In the genomic region with DNA sequence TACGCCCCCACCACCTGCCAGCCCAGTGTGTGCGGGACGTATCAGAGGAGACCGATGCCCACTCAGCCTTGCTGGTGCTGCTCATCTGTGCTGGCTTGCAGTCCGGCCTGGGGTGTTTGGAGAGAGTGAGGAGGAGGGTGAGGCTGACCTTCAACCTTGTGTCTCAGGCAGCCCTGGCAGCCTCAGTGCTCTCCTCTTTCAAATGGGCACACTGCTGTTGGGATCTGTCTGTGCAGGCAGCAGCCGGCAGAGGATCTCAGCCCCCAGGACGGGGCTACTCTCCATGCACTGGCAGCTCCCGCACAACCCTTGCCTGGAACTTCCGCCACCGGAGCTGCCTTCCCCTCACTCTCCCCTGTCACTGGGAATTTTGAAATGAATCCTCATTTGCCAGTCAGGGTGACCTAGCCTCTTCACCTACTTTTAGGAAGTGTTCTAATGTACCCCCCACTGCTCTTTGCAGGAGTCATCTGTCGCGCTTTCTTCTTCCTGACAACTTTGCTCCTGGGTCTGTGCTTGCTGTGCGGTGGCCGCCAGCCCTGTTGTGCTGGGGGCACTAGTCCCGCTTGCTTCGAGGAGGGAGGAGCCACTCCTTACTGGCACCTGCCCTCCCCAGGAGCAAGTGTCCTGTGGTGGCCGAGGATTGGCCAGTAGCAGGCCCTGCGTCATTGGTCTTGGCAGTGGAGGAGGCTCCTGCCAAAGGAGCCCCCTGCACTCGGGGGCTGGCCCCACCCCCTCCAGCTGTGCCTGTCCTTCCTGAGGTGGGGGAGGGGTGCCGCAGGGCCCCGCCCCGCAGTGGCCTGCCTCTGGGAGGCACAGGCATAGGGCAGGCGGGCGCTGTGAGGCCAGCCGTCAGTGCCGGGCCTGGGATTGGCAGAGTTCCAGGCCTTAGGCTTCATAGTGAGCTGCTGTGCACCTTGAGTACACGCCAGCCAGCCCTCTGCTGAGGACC, we compare ENCODE assay signal across 8 cellular contexts. TPM values are rescaled to one million over a fixed set of nuclear protein-coding genes. Genes with fewer than 3 reads are reported as not detected.
DNase-seq lines count a peak whose midpoint lies in the region; ATAC-seq and TF ChIP-seq lines count a peak whose summit lies in the region.

No MANE protein-coding gene starts in this region.

- dilution Hi-C loops in mammary epithelial cell (cut with HindIII; ENCODE audit: low sequenced_read_pairs) = no loop called here

- H3K27ac Mint-ChIP-seq in Calu3 (ENCODE audit: unreplicated experiment) = no peak overlapping the region
- peak overlapping the region; percentile 96 for H3K27ac Mint-ChIP-seq in stimulated activated effector memory CD8-positive, alpha-beta T cell treated with anti-CD3 and anti-CD28 coated beads, Interleukin-12 subunit alpha, Interleukin-12 subunit beta, amount 100 ng/mL, for 72 hours

- no peaks in the 10 kb centered on the region for H3K27me3 ChIP-seq in mammary epithelial cell (ENCODE audit: insufficient read depth, low read length)

- peaks cover 98% of the 10 kb centered on the region for H3K79me2 ChIP-seq in mammary epithelial cell (ENCODE audit: insufficient read depth, low read length)

- intact Hi-C loops in Calu3 (cut with micrococcal nuclease; ENCODE audit: unreplicated experiment) = no loop called here
- intact Hi-C loops in mammary epithelial cell (cut with micrococcal nuclease) = loop anchor here (5.0 kb wide), 1 partner anchor 55 kb away; a partner anchor contains a TSS

- peaks cover 4% of the 10 kb centered on the region for H3K9me3 ChIP-seq in mammary epithelial cell (replicated peaks; ENCODE audit: insufficient read depth, low read length)

- TF ChIP-seq CTCF in Calu3 (IDR thresholded peaks at IDR 0.05; ENCODE audit: unreplicated experiment) = no peak
- TF ChIP-seq CTCF in mammary epithelial cell (conservative IDR thresholded peaks at IDR 0.05 in 1 of 2, IDR thresholded peaks at IDR 0.05 in 1 of 2; ENCODE audit: extremely low read depth in 1 of 2, insufficient read depth in 1 of 2, low read depth in 1 of 2, low read length in 2 of 2) = no peak

- peaks cover 22% of the 10 kb centered on the region for H3K36me3 Mint-ChIP-seq in Calu3 (ENCODE audit: insufficient read depth, unreplicated experiment)
- peaks cover 44% of the 10 kb centered on the region for H3K36me3 Mint-ChIP-seq in stimulated activated effector memory CD8-positive, alpha-beta T cell treated with anti-CD3 and anti-CD28 coated beads, Interleukin-12 subunit alpha, Interleukin-12 subunit beta, amount 100 ng/mL, for 72 hours

- BruUV-seq in Calu3 (replicated peaks; lab: Mats Ljungman, UMichigan) (no TSS peak), mammary epithelial cell (replicated peaks; lab: Mats Ljungman, UMichigan) (no TSS peak)

- in situ Hi-C loops in mammary epithelial cell (cut with MboI; ENCODE audit: low sequenced_read_pairs in 2 of 2) = no loop called here

- no peak overlapping the region for H2AFZ ChIP-seq in mammary epithelial cell (ENCODE audit: low read depth, low read length)

- no peak overlapping the region for H3K4me3 ChIP-seq in mammary epithelial cell (replicated peaks in 1 of 3; ENCODE audit: insufficient read depth in 1 of 3, low read depth in 2 of 3, low read length in 3 of 3)

- peak overlapping the region; percentile 8 for H3K4me2 ChIP-seq in mammary epithelial cell (ENCODE audit: insufficient read depth, low read depth, low read length)

- no peak overlapping the region for H3K9ac ChIP-seq in mammary epithelial cell (ENCODE audit: insufficient read depth, low read length)

- ATAC-seq in stimulated activated effector memory CD8-positive, alpha-beta T cell treated with anti-CD3 and anti-CD28 coated beads, Interleukin-12 subunit alpha, Interleukin-12 subunit beta, amount 100 ng/mL, for 72 hours = no peak
- ATAC-seq in GM18907 (IDR thresholded peaks at IDR 0.05; ENCODE audit: unreplicated experiment) = no peak

- H3K27ac ChIP-seq in mammary epithelial cell (ENCODE audit: insufficient read depth, low read depth, low read length) = no peak overlapping the region

- no peak overlapping the region for H3K4me3 Mint-ChIP-seq in Calu3 (ENCODE audit: low read depth, unreplicated experiment)
- peak overlapping the region; percentile 80 for H3K4me3 Mint-ChIP-seq in stimulated activated effector memory CD8-positive, alpha-beta T cell treated with anti-CD3 and anti-CD28 coated beads, Interleukin-12 subunit alpha, Interleukin-12 subunit beta, amount 100 ng/mL, for 72 hours

- 54% methylated on average over 22 of the region's 27 CpGs for WGBS in mammary epithelial cell (ENCODE audit: low coverage, missing lambda C conversion rate)

- CTCF ChIA-PET in Calu3 (lab: Charles Lee) (no interaction called here), mammary epithelial cell (lab: Charles Lee; ENCODE audit: low non-redundant PET) (no interaction called here)

- H3K27me3 Mint-ChIP-seq in Calu3 (ENCODE audit: unreplicated experiment) = no peaks in the 10 kb centered on the region

- H4K20me1 ChIP-seq in mammary epithelial cell (ENCODE audit: insufficient read depth, low read length) = no peaks in the 10 kb centered on the region

- DNase-seq in Calu3 (peak; percentile 9), NCI-H2227 (lab: John Stamatoyannopoulos, UW; ENCODE audit: unreplicated experiment) (peak; percentile 89), mammary epithelial cell (no peak), islet precursor cell (peak; percentile 95), NCI-H446 treated with DMSO at 0.1 percent for 48 hours (lab: John Stamatoyannopoulos, UW) (no peak), NOMO-1 treated with dmso at 0.1 percent for 144 hours (lab: John Stamatoyannopoulos, UW; ENCODE audit: unreplicated experiment) (no peak)
- DNase-seq in stimulated activated effector memory CD8-positive, alpha-beta T cell treated with anti-CD3 and anti-CD28 coated beads, Interleukin-12 subunit alpha, Interleukin-12 subunit beta, amount 100 ng/mL, for 72 hours (ENCODE audit: low spot score in 2 of 2) = no peak

- H3K4me1 ChIP-seq in mammary epithelial cell (ENCODE audit: insufficient read depth, low read length) = peaks cover 54% of the 10 kb centered on the region

- peaks cover 11% of the 10 kb centered on the region for H3K36me3 ChIP-seq in mammary epithelial cell (ENCODE audit: insufficient read depth, low read length)

- peaks cover 24% of the 10 kb centered on the region for H3K4me1 Mint-ChIP-seq in Calu3 (ENCODE audit: low read depth, unreplicated experiment)
- peaks cover 94% of the 10 kb centered on the region for H3K4me1 Mint-ChIP-seq in stimulated activated effector memory CD8-positive, alpha-beta T cell treated with anti-CD3 and anti-CD28 coated beads, Interleukin-12 subunit alpha, Interleukin-12 subunit beta, amount 100 ng/mL, for 72 hours

- H3K9me3 Mint-ChIP-seq in Calu3 (ENCODE audit: low read depth, unreplicated experiment) = peaks cover 6% of the 10 kb centered on the region
- H3K9me3 Mint-ChIP-seq in stimulated activated effector memory CD8-positive, alpha-beta T cell treated with anti-CD3 and anti-CD28 coated beads, Interleukin-12 subunit alpha, Interleukin-12 subunit beta, amount 100 ng/mL, for 72 hours = no peaks in the 10 kb centered on the region

RNA-seq across cellular contexts. Expression of a gene that starts 53.4 kb away (rescaled TPM):
- 2.8 and 3.1 TPM in 2 replicates for total RNA-seq in Calu3 (2022)
- total RNA-seq in mammary epithelial cell = 1 to 10 TPM; 2.7 to 2.8 TPM
- polyA plus RNA-seq in mammary epithelial cell = 0.88 TPM
- polyA minus RNA-seq in mammary epithelial cell = not detected

RNA-seq across cellular contexts. Expression of a gene that starts 54.1 kb away (rescaled TPM):
- total RNA-seq in Calu3 (2022) = 191 and 193 TPM in 2 replicates
- 100 to 1,000 TPM; 136 to 221 TPM for total RNA-seq in mammary epithelial cell
- 444 TPM for polyA plus RNA-seq in mammary epithelial cell
- polyA minus RNA-seq in mammary epithelial cell = 141 TPM

RNA-seq across cellular contexts. Expression of a gene that starts 56.5 kb away (rescaled TPM):
- total RNA-seq in Calu3 (2022) = 79.8 and 83.7 TPM in 2 replicates
- total RNA-seq in mammary epithelial cell = 100 to 1,000 TPM in 1 of 2 donors, 10 to 100 TPM in 1; 67.5 to 109 TPM
- polyA plus RNA-seq in mammary epithelial cell = 49.6 TPM
- 14.5 TPM for polyA minus RNA-seq in mammary epithelial cell

Comparison
In these comparisons a context has a peak if more than half of its experiments do, and no peak if none do; other contexts are left out.
1. DNase-seq: peak in Calu3 (single experiment), NCI-H2227 (single experiment) and islet precursor cell (single experiment); none in mammary epithelial cell (single experiment), stimulated activated effector memory CD8-positive, alpha-beta T cell treated with anti-CD3 and anti-CD28 coated beads, Interleukin-12 subunit alpha, Interleukin-12 subunit beta, amount 100 ng/mL, for 72 hours (0 of 2), NCI-H446 treated with DMSO at 0.1 percent for 48 hours (single experiment) and NOMO-1 treated with dmso at 0.1 percent for 144 hours (single experiment).